Comparison of ENCODE assay signal across 1 cellular context in the genomic region with DNA sequence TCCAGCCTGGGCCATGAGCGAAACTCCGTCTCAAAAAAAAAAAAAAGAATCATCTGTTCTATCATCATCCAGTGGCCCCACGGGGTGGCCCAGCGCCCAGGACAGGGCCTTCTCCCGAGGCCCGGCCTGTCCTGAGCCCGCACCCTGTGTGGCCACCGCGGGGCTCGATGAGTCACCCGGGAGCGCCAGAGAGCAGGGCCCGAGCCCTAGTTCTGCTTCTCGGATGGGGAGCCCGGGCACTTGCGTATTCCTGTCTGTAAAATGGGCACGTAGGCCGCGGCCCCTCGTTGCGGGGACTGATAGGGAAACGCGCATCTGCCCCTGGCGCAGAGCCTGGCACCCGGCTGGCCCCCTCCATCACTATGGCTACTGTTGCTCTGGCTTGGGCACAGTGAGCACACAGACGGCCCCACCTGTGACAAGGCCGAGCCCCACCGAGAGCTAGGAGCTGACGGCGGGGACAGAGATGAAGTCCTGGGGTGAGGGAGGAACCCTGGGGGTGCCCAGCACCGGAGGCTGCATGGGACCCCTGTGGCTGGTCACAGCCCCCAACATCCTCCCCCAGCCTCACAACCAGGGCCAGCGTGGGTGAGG.
TF ChIP-seq lines count a peak whose summit lies in the region.

No MANE protein-coding gene starts in this region.

TF ChIP-seq in GM23338, 12 proteins besides CTCF, POLR2A, EP300 and RAD21:
- TF ChIP-seq JUNB (IDR thresholded peaks at IDR 0.05; ENCODE audit: unreplicated experiment), result no peak
- TF ChIP-seq, protein P1, sequence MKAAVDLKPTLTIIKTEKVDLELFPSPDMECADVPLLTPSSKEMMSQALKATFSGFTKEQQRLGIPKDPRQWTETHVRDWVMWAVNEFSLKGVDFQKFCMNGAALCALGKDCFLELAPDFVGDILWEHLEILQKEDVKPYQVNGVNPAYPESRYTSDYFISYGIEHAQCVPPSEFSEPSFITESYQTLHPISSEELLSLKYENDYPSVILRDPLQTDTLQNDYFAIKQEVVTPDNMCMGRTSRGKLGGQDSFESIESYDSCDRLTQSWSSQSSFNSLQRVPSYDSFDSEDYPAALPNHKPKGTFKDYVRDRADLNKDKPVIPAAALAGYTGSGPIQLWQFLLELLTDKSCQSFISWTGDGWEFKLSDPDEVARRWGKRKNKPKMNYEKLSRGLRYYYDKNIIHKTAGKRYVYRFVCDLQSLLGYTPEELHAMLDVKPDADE (IDR thresholded peaks at IDR 0.05), result no peak
